ENCODE assay signal across 16 cellular contexts in the genomic region with DNA sequence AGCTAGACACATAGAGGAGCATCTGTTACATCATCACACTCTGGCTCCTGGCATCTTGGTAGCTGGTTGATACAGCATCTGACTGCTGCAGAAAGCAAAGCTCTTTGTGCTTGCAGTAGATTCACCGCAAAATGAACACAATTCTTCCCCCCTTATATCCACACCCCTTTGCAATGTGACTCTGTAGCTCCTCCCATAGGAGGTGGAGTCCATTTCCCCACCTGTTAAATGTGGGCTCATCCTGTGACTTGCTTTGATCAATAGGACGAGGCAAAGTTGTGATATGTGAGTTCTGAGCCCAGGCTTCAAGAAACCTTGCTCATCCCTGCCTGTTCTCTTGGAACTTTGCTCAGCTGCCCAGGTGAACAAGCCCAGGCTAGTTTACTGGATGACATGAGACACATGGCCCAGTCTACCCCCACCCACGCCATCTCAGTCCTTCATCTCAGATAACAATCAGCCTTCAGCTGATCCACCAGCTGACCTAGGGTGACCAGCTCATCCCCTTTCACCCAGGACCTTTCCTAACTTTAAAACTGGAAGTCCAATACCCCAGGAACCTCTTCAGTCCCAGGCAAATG.
A peak's percentile ranks its signal among the peaks of the same experiment; 100 is the strongest.
DNase-seq lines count a peak whose midpoint lies in the region; ATAC-seq and TF ChIP-seq lines count a peak whose summit lies in the region.
"Had no signal": no experiment of that assay in that cellular context is flagged by ENCODE, and none has a peak within 500 bp of the region (broad histone marks: within the 10 kb centered on the region; RNA-seq: fewer than 3 reads in every experiment).

No MANE protein-coding gene starts in this region.

- H3K4me3 Mint-ChIP-seq in MCF 10A (ENCODE audit: unreplicated experiment): no peak overlapping the region
- no peak overlapping the region for H3K4me3 Mint-ChIP-seq in activated CD4-positive, alpha-beta memory T cell treated with anti-CD3 and anti-CD28 coated beads, Interleukin-2, amount 10 ng/mL, durations not matched to agents 7 days and 5 days
- no peak overlapping the region for H3K4me3 Mint-ChIP-seq in activated T-helper 1 cell treated with anti-CD3 and anti-CD28 coated beads, Interleukin-12 subunit alpha, Interleukin-12 subunit beta, Interleukin-2, Interleukin-4 antibody, amounts not matched to agents 30 ng/mL and 10 ng/mL and 1 ng/mL, durations not matched to agents 14 hours and 24 hours and 36 hours
- H3K4me3 Mint-ChIP-seq in immature natural killer cell: no peak overlapping the region
- H3K4me3 Mint-ChIP-seq: CD8-positive, alpha-beta memory T cell had no signal

- no peaks in the 10 kb centered on the region for H3K36me3 Mint-ChIP-seq in MCF 10A (ENCODE audit: insufficient read depth, unreplicated experiment)
- no peaks in the 10 kb centered on the region for H3K36me3 Mint-ChIP-seq in activated CD4-positive, alpha-beta memory T cell treated with anti-CD3 and anti-CD28 coated beads, Interleukin-2, amount 10 ng/mL, durations not matched to agents 7 days and 5 days (ENCODE audit: low read depth)
- no peaks in the 10 kb centered on the region for H3K36me3 Mint-ChIP-seq in activated T-helper 1 cell treated with anti-CD3 and anti-CD28 coated beads, Interleukin-12 subunit alpha, Interleukin-12 subunit beta, Interleukin-2, Interleukin-4 antibody, amounts not matched to agents 30 ng/mL and 10 ng/mL and 1 ng/mL, durations not matched to agents 14 hours and 24 hours and 36 hours (ENCODE audit: low read depth)
- H3K36me3 Mint-ChIP-seq in immature natural killer cell: no peaks in the 10 kb centered on the region
- H3K36me3 Mint-ChIP-seq: CD8-positive, alpha-beta memory T cell had no signal

- H3K4me2 ChIP-seq in mammary epithelial cell (ENCODE audit: insufficient read depth, low read depth, low read length): peak overlapping the region; percentile 68

- peak; percentile 63 for DNase-seq in MCF 10A (ENCODE audit: unreplicated experiment)
- no peak for DNase-seq in breast epithelium (ENCODE audit: low spot score in 2 of 2)
- DNase-seq in mammary epithelial cell: peak; percentile 83
- peak; percentile 71 to 76 for DNase-seq in foreskin keratinocyte
- no peak for DNase-seq in activated CD4-positive, alpha-beta memory T cell treated with anti-CD3 and anti-CD28 coated beads, Interleukin-2, amount 10 ng/mL, durations not matched to agents 7 days and 5 days
- DNase-seq in activated T-helper 1 cell treated with anti-CD3 and anti-CD28 coated beads, Interleukin-12 subunit alpha, Interleukin-12 subunit beta, Interleukin-2, Interleukin-4 antibody, amounts not matched to agents 30 ng/mL and 10 ng/mL and 1 ng/mL, durations not matched to agents 14 hours and 24 hours and 36 hours (ENCODE audit: low spot score): no peak
- DNase-seq in immature natural killer cell: no peak
- DNase-seq in cardiac septum (ENCODE audit: low spot score): no peak
- DNase-seq: CD8-positive, alpha-beta memory T cell; DMS79 treated with DMSO at 0.1 percent for 48 hours; NCI-H1417 treated with DMSO at 0.1 percent for 48 hours; NCI-H187 treated with DMSO at 0.1 percent for 48 hours; NCI-H526 treated with DMSO at 0.1 percent for 48 hours; Peyer's patch; Right ventricle myocardium superior had no signal

- H3K9me3 Mint-ChIP-seq in MCF 10A (ENCODE audit: unreplicated experiment): no peaks in the 10 kb centered on the region
- H3K9me3 Mint-ChIP-seq in activated CD4-positive, alpha-beta memory T cell treated with anti-CD3 and anti-CD28 coated beads, Interleukin-2, amount 10 ng/mL, durations not matched to agents 7 days and 5 days: no peaks in the 10 kb centered on the region
- H3K9me3 Mint-ChIP-seq in activated T-helper 1 cell treated with anti-CD3 and anti-CD28 coated beads, Interleukin-12 subunit alpha, Interleukin-12 subunit beta, Interleukin-2, Interleukin-4 antibody, amounts not matched to agents 30 ng/mL and 10 ng/mL and 1 ng/mL, durations not matched to agents 14 hours and 24 hours and 36 hours: no peaks in the 10 kb centered on the region
- H3K9me3 Mint-ChIP-seq in immature natural killer cell: peaks cover 0 to 9% (median 0%) of the 10 kb centered on the region in 6 donors

- WGBS in mammary epithelial cell (ENCODE audit: low coverage, missing lambda C conversion rate): 50% methylated on average over 1 of the region's 3 CpGs

- H3K27ac Mint-ChIP-seq in MCF 10A (ENCODE audit: low read depth, unreplicated experiment) (no peak overlapping the region), immature natural killer cell (no peak overlapping the region)
- no peak overlapping the region for H3K27ac Mint-ChIP-seq in activated CD4-positive, alpha-beta memory T cell treated with anti-CD3 and anti-CD28 coated beads, Interleukin-2, amount 10 ng/mL, durations not matched to agents 7 days and 5 days
- no peak overlapping the region for H3K27ac Mint-ChIP-seq in activated T-helper 1 cell treated with anti-CD3 and anti-CD28 coated beads, Interleukin-12 subunit alpha, Interleukin-12 subunit beta, Interleukin-2, Interleukin-4 antibody, amounts not matched to agents 30 ng/mL and 10 ng/mL and 1 ng/mL, durations not matched to agents 14 hours and 24 hours and 36 hours
- H3K27ac Mint-ChIP-seq: CD8-positive, alpha-beta memory T cell had no signal

- H3K27ac ChIP-seq in breast epithelium: no peak overlapping the region
- no peak overlapping the region for H3K27ac ChIP-seq in mammary epithelial cell (ENCODE audit: insufficient read depth, low read depth, low read length)
- no peak overlapping the region for H3K27ac ChIP-seq in foreskin keratinocyte
- H3K27ac ChIP-seq: Peyer's patch, SK-N-MC had no signal

- peak overlapping the region; percentile 37 for H2AFZ ChIP-seq in mammary epithelial cell (ENCODE audit: low read depth, low read length)

- H3K4me1 Mint-ChIP-seq in MCF 10A (ENCODE audit: insufficient read depth, unreplicated experiment) (peaks cover 27% of the 10 kb centered on the region), immature natural killer cell (no peaks in the 10 kb centered on the region)
- H3K4me1 Mint-ChIP-seq in activated CD4-positive, alpha-beta memory T cell treated with anti-CD3 and anti-CD28 coated beads, Interleukin-2, amount 10 ng/mL, durations not matched to agents 7 days and 5 days: no peaks in the 10 kb centered on the region
- H3K4me1 Mint-ChIP-seq in activated T-helper 1 cell treated with anti-CD3 and anti-CD28 coated beads, Interleukin-12 subunit alpha, Interleukin-12 subunit beta, Interleukin-2, Interleukin-4 antibody, amounts not matched to agents 30 ng/mL and 10 ng/mL and 1 ng/mL, durations not matched to agents 14 hours and 24 hours and 36 hours (ENCODE audit: low read depth): no peaks in the 10 kb centered on the region
- H3K4me1 Mint-ChIP-seq: CD8-positive, alpha-beta memory T cell had no signal

- no peak overlapping the region for H3K9ac ChIP-seq in mammary epithelial cell (ENCODE audit: insufficient read depth, low read length)

- BruUV-seq in MCF 10A (replicated peaks; lab: Mats Ljungman, UMichigan) (no TSS peak), mammary epithelial cell (replicated peaks; lab: Mats Ljungman, UMichigan) (no TSS peak)

- H3K4me3 ChIP-seq in breast epithelium (no peak overlapping the region), mammary epithelial cell (replicated peaks in 1 of 3; ENCODE audit: insufficient read depth in 1 of 3, low read depth in 2 of 3, low read length in 3 of 3) (no peak overlapping the region)
- H3K4me3 ChIP-seq: Peyer's patch, SK-N-MC had no signal

- dilution Hi-C loops in mammary epithelial cell (cut with HindIII; ENCODE audit: low sequenced_read_pairs): no loop called here

- TF ChIP-seq CTCF in MCF 10A (IDR thresholded peaks at IDR 0.05; ENCODE audit: unreplicated experiment): no peak
- no peak for TF ChIP-seq CTCF in breast epithelium (IDR thresholded peaks at IDR 0.05)
- no peak for TF ChIP-seq CTCF in mammary epithelial cell (conservative IDR thresholded peaks at IDR 0.05 in 1 of 2, IDR thresholded peaks at IDR 0.05 in 1 of 2; ENCODE audit: extremely low read depth in 1 of 2, insufficient read depth in 1 of 2, low read depth in 1 of 2, low read length in 2 of 2)
- TF ChIP-seq CTCF in foreskin keratinocyte (conservative IDR thresholded peaks at IDR 0.05): no peak

- CTCF ChIA-PET in MCF 10A (lab: Yijun Ruan, JAX) (interaction anchor here (0.6 to 2.6 kb wide), 6 partner anchors 9 to 523 kb away, joined by 3 to 9 read pairs (median 4); no protein-coding TSS in a partner anchor), mammary epithelial cell (lab: Charles Lee; ENCODE audit: low non-redundant PET) (no interaction called here)
- CTCF ChIA-PET in activated CD4-positive, alpha-beta memory T cell treated with anti-CD3 and anti-CD28 coated beads, Interleukin-2, amount 10 ng/mL, durations not matched to agents 7 days and 5 days (lab: Charles Lee): interaction anchor here (1.4 kb wide), 1 partner anchor 523 kb away, joined by 3 read pairs; no protein-coding TSS in a partner anchor

- in situ Hi-C loops in mammary epithelial cell (cut with MboI; ENCODE audit: low sequenced_read_pairs in 2 of 2): no loop called here

- no peaks in the 10 kb centered on the region for H3K79me2 ChIP-seq in mammary epithelial cell (ENCODE audit: insufficient read depth, low read length)

- H3K9me3 ChIP-seq in breast epithelium (no peaks in the 10 kb centered on the region), mammary epithelial cell (replicated peaks; ENCODE audit: insufficient read depth, low read length) (no peaks in the 10 kb centered on the region)
- H3K9me3 ChIP-seq: Peyer's patch had no signal

- H3K27me3 Mint-ChIP-seq in MCF 10A (ENCODE audit: insufficient read depth, unreplicated experiment) (no peaks in the 10 kb centered on the region), immature natural killer cell (ENCODE audit: low read depth in 3 of 3) (peaks cover 0 to 1% (median 0%) of the 10 kb centered on the region in 3 donors)
- no peaks in the 10 kb centered on the region for H3K27me3 Mint-ChIP-seq in activated CD4-positive, alpha-beta memory T cell treated with anti-CD3 and anti-CD28 coated beads, Interleukin-2, amount 10 ng/mL, durations not matched to agents 7 days and 5 days
- H3K27me3 Mint-ChIP-seq in activated T-helper 1 cell treated with anti-CD3 and anti-CD28 coated beads, Interleukin-12 subunit alpha, Interleukin-12 subunit beta, Interleukin-2, Interleukin-4 antibody, amounts not matched to agents 30 ng/mL and 10 ng/mL and 1 ng/mL, durations not matched to agents 14 hours and 24 hours and 36 hours (ENCODE audit: insufficient read depth): no peaks in the 10 kb centered on the region

- ATAC-seq in foreskin keratinocyte: peak; percentile 85

- no peak for TF ChIP-seq POLR2A in breast epithelium (IDR thresholded peaks at IDR 0.05)

- H3K36me3 ChIP-seq in breast epithelium (no peaks in the 10 kb centered on the region), mammary epithelial cell (ENCODE audit: insufficient read depth, low read length) (no peaks in the 10 kb centered on the region)
- H3K36me3 ChIP-seq: Peyer's patch had no signal

- H4K20me1 ChIP-seq in mammary epithelial cell (ENCODE audit: insufficient read depth, low read length): no peaks in the 10 kb centered on the region

- intact Hi-C loops in MCF 10A (cut with micrococcal nuclease): no loop called here
- intact Hi-C loops in breast epithelium (cut with DNase I; ENCODE audit: low total_unique reads): no loop called here
- intact Hi-C loops in mammary epithelial cell (cut with micrococcal nuclease): loop anchor here (10.0 kb wide), 1 partner anchor 454 kb away; no protein-coding TSS in a partner anchor
- intact Hi-C loops in activated T-helper 1 cell treated with anti-CD3 and anti-CD28 coated beads, Interleukin-12 subunit alpha, Interleukin-12 subunit beta, Interleukin-2, Interleukin-4 antibody, amounts not matched to agents 30 ng/mL and 10 ng/mL and 1 ng/mL, durations not matched to agents 14 hours and 24 hours and 36 hours (cut with micrococcal nuclease): no loop called here
- intact Hi-C loops in cardiac septum (cut with DNase I): no loop called here

- H3K4me1 ChIP-seq in breast epithelium (no peaks in the 10 kb centered on the region), mammary epithelial cell (ENCODE audit: insufficient read depth, low read length) (peaks cover 42% of the 10 kb centered on the region), foreskin keratinocyte (peaks cover 4% of the 10 kb centered on the region)
- H3K4me1 ChIP-seq: Peyer's patch had no signal

- H3K27me3 ChIP-seq in breast epithelium (no peaks in the 10 kb centered on the region), mammary epithelial cell (ENCODE audit: insufficient read depth, low read length) (no peaks in the 10 kb centered on the region), foreskin keratinocyte (no peaks in the 10 kb centered on the region)
- H3K27me3 ChIP-seq: Peyer's patch had no signal

- POLR2A ChIA-PET in MCF 10A (lab: Yijun Ruan, JAX): interaction anchor here (0.6 to 1.8 kb wide), 7 partner anchors 9 to 366 kb away, joined by 3 to 10 read pairs (median 4); no protein-coding TSS in a partner anchor
- POLR2A ChIA-PET in activated CD4-positive, alpha-beta memory T cell treated with anti-CD3 and anti-CD28 coated beads, Interleukin-2, amount 10 ng/mL, durations not matched to agents 7 days and 5 days (lab: Charles Lee): no interaction called here

Comparison
In these comparisons a context has a peak if more than half of its experiments do, and no peak if none do; other contexts are left out.
1. DNase-seq: peak in MCF 10A (single experiment), mammary epithelial cell (single experiment) and foreskin keratinocyte (2 of 2); none in breast epithelium (0 of 2), activated CD4-positive, alpha-beta memory T cell treated with anti-CD3 and anti-CD28 coated beads, Interleukin-2, amount 10 ng/mL, durations not matched to agents 7 days and 5 days (single experiment), activated T-helper 1 cell treated with anti-CD3 and anti-CD28 coated beads, Interleukin-12 subunit alpha, Interleukin-12 subunit beta, Interleukin-2, Interleukin-4 antibody, amounts not matched to agents 30 ng/mL and 10 ng/mL and 1 ng/mL, durations not matched to agents 14 hours and 24 hours and 36 hours (single experiment), immature natural killer cell (0 of 3) and cardiac septum (single experiment).